Comparison of ENCODE assay signal across 11 cellular contexts in the genomic region with DNA sequence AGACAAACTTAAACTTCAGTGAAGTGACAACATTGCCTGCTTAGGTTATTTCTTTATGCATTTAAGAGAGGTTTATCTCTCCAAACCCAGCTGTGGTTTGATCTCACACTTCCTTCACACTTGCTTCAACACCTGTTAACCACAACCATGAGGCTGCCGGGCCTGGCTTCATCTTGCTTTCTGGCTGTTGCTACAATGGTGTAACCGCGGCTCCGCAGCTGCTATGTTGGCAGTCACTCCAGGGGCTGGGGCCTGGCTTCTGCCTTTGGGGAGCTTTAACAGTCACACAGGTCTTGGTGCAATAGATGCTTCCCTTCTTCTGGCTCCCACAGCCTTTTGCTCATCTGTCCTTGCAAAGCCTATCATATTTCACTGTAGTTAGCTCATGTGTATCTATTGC.
DNase-seq lines count a peak whose midpoint lies in the region; ATAC-seq and TF ChIP-seq lines count a peak whose summit lies in the region.
"Had no signal": no experiment of that assay in that cellular context is flagged by ENCODE, and none has a peak within 500 bp of the region (broad histone marks: within the 10 kb centered on the region; RNA-seq: fewer than 3 reads in every experiment).

No MANE protein-coding gene starts in this region.

- H3K9me3 ChIP-seq in naive thymus-derived CD4-positive, alpha-beta T cell (ENCODE audit: control insufficient read depth in 2 of 3, low read length in 3 of 3) = no peaks in the 10 kb centered on the region
- H3K9me3 ChIP-seq in neural progenitor cell (ENCODE audit: low read depth) = no peaks in the 10 kb centered on the region
- H3K9me3 ChIP-seq: HAP-1 had no signal

- TF ChIP-seq CTCF in GM13976 (IDR thresholded peaks at IDR 0.05; ENCODE audit: borderline replicate concordance, control extremely low read depth, extremely low read depth, insufficient read depth, missing control alignments) = no peak
- TF ChIP-seq CTCF in neural progenitor cell (IDR thresholded peaks at IDR 0.05) = no peak

- DNase-seq in COLO668 (lab: John Stamatoyannopoulos, UW; ENCODE audit: unreplicated experiment) (peak; percentile 17), Kasumi-1 (lab: John Stamatoyannopoulos, UW) (peak; percentile 30 to 34), activated T-cell treated with anti-CD3 and anti-CD28 coated beads for 1 hour (ENCODE audit: low read depth) (peak; percentile 2), GM13976 (ENCODE audit: low spot score) (no peak), neural progenitor cell (ENCODE audit: low spot score) (no peak)
- peak in 7 of 9 donors; percentile 8 to 44 (median 16) for DNase-seq in naive thymus-derived CD4-positive, alpha-beta T cell

- in situ Hi-C loops in GM13976 (cut with MboI; ENCODE audit: low sequenced_read_pairs, unreplicated experiment) = no loop called here

- CTCF ChIA-PET in naive thymus-derived CD4-positive, alpha-beta T cell (lab: Charles Lee) = no interaction called here

- peaks cover 0 to 3% (median 0%) of the 10 kb centered on the region in 11 donors for H3K9me3 Mint-ChIP-seq in naive thymus-derived CD4-positive, alpha-beta T cell
- peaks cover 6% of the 10 kb centered on the region for H3K9me3 Mint-ChIP-seq in neural progenitor cell

- H3K4me3 ChIP-seq in naive thymus-derived CD4-positive, alpha-beta T cell (ENCODE audit: low read length) = no peak overlapping the region
- H3K4me3 ChIP-seq in neural progenitor cell = no peak overlapping the region
- H3K4me3 ChIP-seq: HAP-1, lung had no signal

- H3K27ac Mint-ChIP-seq in naive thymus-derived CD4-positive, alpha-beta T cell = peak overlapping the region in 1 of 9 donors; percentile 34
- H3K27ac Mint-ChIP-seq in neural progenitor cell = no peak overlapping the region

- H3K27me3 ChIP-seq in naive thymus-derived CD4-positive, alpha-beta T cell (ENCODE audit: control insufficient read depth in 2 of 2, insufficient read depth in 2 of 2, low read length in 2 of 2) = no peaks in the 10 kb centered on the region
- no peaks in the 10 kb centered on the region for H3K27me3 ChIP-seq in neural progenitor cell

- no peaks in the 10 kb centered on the region for H3K79me2 ChIP-seq in neural progenitor cell (ENCODE audit: low read depth)

- POLR2A ChIA-PET in naive thymus-derived CD4-positive, alpha-beta T cell (lab: Charles Lee) = no interaction called here

- no peak overlapping the region for H2AFZ ChIP-seq in neural progenitor cell (replicated peaks)

- H3K9ac ChIP-seq in neural progenitor cell = no peak overlapping the region

- no peak overlapping the region for H3K4me2 ChIP-seq in neural progenitor cell

- H3K4me1 Mint-ChIP-seq in naive thymus-derived CD4-positive, alpha-beta T cell = peaks cover 0 to 10% (median 7%) of the 10 kb centered on the region in 7 donors
- H3K4me1 Mint-ChIP-seq in neural progenitor cell = peaks cover 5% of the 10 kb centered on the region

- H3K36me3 ChIP-seq in naive thymus-derived CD4-positive, alpha-beta T cell (ENCODE audit: control insufficient read depth in 2 of 3, insufficient read depth in 3 of 3, low read length in 3 of 3) = no peaks in the 10 kb centered on the region
- H3K36me3 ChIP-seq in neural progenitor cell = no peaks in the 10 kb centered on the region
- H3K36me3 ChIP-seq: HAP-1 had no signal

- H3K4me1 ChIP-seq in naive thymus-derived CD4-positive, alpha-beta T cell (ENCODE audit: control insufficient read depth in 2 of 2, insufficient read depth in 2 of 2, low read length in 2 of 2) = peaks cover 0 to 21% of the 10 kb centered on the region in 2 donors
- peaks cover 6% of the 10 kb centered on the region for H3K4me1 ChIP-seq in neural progenitor cell
- H3K4me1 ChIP-seq: HAP-1 had no signal

- peaks cover 0 to 14% (median 6%) of the 10 kb centered on the region in 5 donors for H3K27me3 Mint-ChIP-seq in naive thymus-derived CD4-positive, alpha-beta T cell
- peaks cover 2% of the 10 kb centered on the region for H3K27me3 Mint-ChIP-seq in neural progenitor cell (ENCODE audit: insufficient read depth, low read depth)

- ATAC-seq in naive thymus-derived CD4-positive, alpha-beta T cell = peak; percentile 71
- ATAC-seq in HG02885 (IDR thresholded peaks at IDR 0.05; ENCODE audit: poor library complexity, unreplicated experiment) (no peak), GM21723 (IDR thresholded peaks at IDR 0.05; ENCODE audit: unreplicated experiment) (no peak)

- peaks cover 0 to under 1% (median 0%) of the 10 kb centered on the region in 5 donors for H3K36me3 Mint-ChIP-seq in naive thymus-derived CD4-positive, alpha-beta T cell
- no peaks in the 10 kb centered on the region for H3K36me3 Mint-ChIP-seq in neural progenitor cell

- no peaks in the 10 kb centered on the region for H4K20me1 ChIP-seq in neural progenitor cell (ENCODE audit: low read depth)

- intact Hi-C loops in naive thymus-derived CD4-positive, alpha-beta T cell (cut with micrococcal nuclease) = no loop called here

- no peak overlapping the region for H3K4me3 Mint-ChIP-seq in naive thymus-derived CD4-positive, alpha-beta T cell
- H3K4me3 Mint-ChIP-seq in neural progenitor cell = no peak overlapping the region

- H3K27ac ChIP-seq in naive thymus-derived CD4-positive, alpha-beta T cell (ENCODE audit: low read depth, low read length) = no peak overlapping the region
- H3K27ac ChIP-seq in neural progenitor cell = no peak overlapping the region
- H3K27ac ChIP-seq: VCaP had no signal

- H3F3A ChIP-seq in neural progenitor cell (ENCODE audit: low read depth) = no peaks in the 10 kb centered on the region

Comparison
In these comparisons a context has a peak if more than half of its experiments do, and no peak if none do; other contexts are left out.
1. DNase-seq: peak in COLO668 (single experiment), Kasumi-1 (2 of 2), activated T-cell treated with anti-CD3 and anti-CD28 coated beads for 1 hour (single experiment) and naive thymus-derived CD4-positive, alpha-beta T cell (7 of 9); none in GM13976 (single experiment) and neural progenitor cell (single experiment).